14 cellular contexts compared by ENCODE assay signal in genomic region chr2:68388358-68388757, GRCh38. TPM values are rescaled to one million over a fixed set of nuclear protein-coding genes. Genes with fewer than 3 reads are reported as not detected.
DNase-seq lines count a peak whose midpoint lies in the region; ATAC-seq and TF ChIP-seq lines count a peak whose summit lies in the region.
"Had no signal": no experiment of that assay in that cellular context is flagged by ENCODE, and none has a peak within 500 bp of the region (broad histone marks: within the 10 kb centered on the region; RNA-seq: fewer than 3 reads in every experiment).

No MANE protein-coding gene starts in this region.

- DNase-seq in CD8-positive, alpha-beta T cell = no peak
- no peak for DNase-seq in activated naive CD8-positive, alpha-beta T cell treated with anti-CD3 and anti-CD28 coated beads, Interleukin-2, amount 10 ng/mL, durations not matched to agents 7 days and 5 days
- no peak for DNase-seq in occipital lobe (lab: John Stamatoyannopoulos, UW)
- DNase-seq in GM19238 (ENCODE audit: insufficient read length, low spot score) = no peak
- DNase-seq in NCI-H1092 (lab: John Stamatoyannopoulos, UW) = no peak
- no peak for DNase-seq in GOT3 (lab: John Stamatoyannopoulos, UW)
- DNase-seq: CD4-positive, alpha-beta T cell; MG63; SK-N-SH had no signal

- intact Hi-C loops in CD8-positive, alpha-beta T cell (cut with DNase I, micrococcal nuclease) = no loop called here

- H3K4me3 ChIP-seq in CD8-positive, alpha-beta T cell (ENCODE audit: low read depth, low read length) = no peak overlapping the region
- H3K4me3 ChIP-seq: MG63, thoracic aorta had no signal

- no peaks in the 10 kb centered on the region for H3K9me3 Mint-ChIP-seq in CD8-positive, alpha-beta T cell
- no peaks in the 10 kb centered on the region for H3K9me3 Mint-ChIP-seq in activated naive CD8-positive, alpha-beta T cell treated with anti-CD3 and anti-CD28 coated beads, Interleukin-2, amount 10 ng/mL, durations not matched to agents 7 days and 5 days
- H3K9me3 Mint-ChIP-seq: CD4-positive, alpha-beta T cell; neural crest cell had no signal

- no peaks in the 10 kb centered on the region for H3K9me3 ChIP-seq in CD8-positive, alpha-beta T cell (ENCODE audit: low read length)
- H3K9me3 ChIP-seq: MG63, SK-N-SH, thoracic aorta had no signal

- H3K27ac Mint-ChIP-seq in CD8-positive, alpha-beta T cell = peak overlapping the region; percentile 82
- peak overlapping the region; percentile 82 for H3K27ac Mint-ChIP-seq in activated naive CD8-positive, alpha-beta T cell treated with anti-CD3 and anti-CD28 coated beads, Interleukin-2, amount 10 ng/mL, durations not matched to agents 7 days and 5 days

- peaks cover 36% of the 10 kb centered on the region for H3K36me3 Mint-ChIP-seq in CD8-positive, alpha-beta T cell
- H3K36me3 Mint-ChIP-seq in activated naive CD8-positive, alpha-beta T cell treated with anti-CD3 and anti-CD28 coated beads, Interleukin-2, amount 10 ng/mL, durations not matched to agents 7 days and 5 days = peaks cover 3% of the 10 kb centered on the region

- no peaks in the 10 kb centered on the region for H3K27me3 Mint-ChIP-seq in CD8-positive, alpha-beta T cell (ENCODE audit: low read depth)
- peaks cover 2% of the 10 kb centered on the region for H3K27me3 Mint-ChIP-seq in activated naive CD8-positive, alpha-beta T cell treated with anti-CD3 and anti-CD28 coated beads, Interleukin-2, amount 10 ng/mL, durations not matched to agents 7 days and 5 days
- H3K27me3 Mint-ChIP-seq: CD4-positive, alpha-beta T cell had no signal

- CTCF ChIA-PET in CD8-positive, alpha-beta T cell (lab: Charles Lee) = interaction anchor here (0.8 to 1.6 kb wide), 3 partner anchors 9 to 53 kb away, joined by 3 to 5 read pairs (median 3); no protein-coding TSS in a partner anchor

- H3K4me1 Mint-ChIP-seq in CD8-positive, alpha-beta T cell (ENCODE audit: low read depth) = peaks cover 48% of the 10 kb centered on the region
- H3K4me1 Mint-ChIP-seq in activated naive CD8-positive, alpha-beta T cell treated with anti-CD3 and anti-CD28 coated beads, Interleukin-2, amount 10 ng/mL, durations not matched to agents 7 days and 5 days = peaks cover 26% of the 10 kb centered on the region
- H3K4me1 Mint-ChIP-seq: neural crest cell had no signal

- TF ChIP-seq CTCF in CD8-positive, alpha-beta T cell (IDR thresholded peaks at IDR 0.05) = no peak

- peak overlapping the region; percentile 48 for H3K4me3 Mint-ChIP-seq in CD8-positive, alpha-beta T cell
- peak overlapping the region; percentile 32 for H3K4me3 Mint-ChIP-seq in activated naive CD8-positive, alpha-beta T cell treated with anti-CD3 and anti-CD28 coated beads, Interleukin-2, amount 10 ng/mL, durations not matched to agents 7 days and 5 days
- H3K4me3 Mint-ChIP-seq: CD4-positive, alpha-beta T cell; neural crest cell had no signal

- no peaks in the 10 kb centered on the region for H3K36me3 ChIP-seq in CD8-positive, alpha-beta T cell (ENCODE audit: insufficient read depth, low read length)
- H3K36me3 ChIP-seq: MG63, thoracic aorta had no signal

- no peaks in the 10 kb centered on the region for H3K27me3 ChIP-seq in CD8-positive, alpha-beta T cell (ENCODE audit: insufficient read depth, low read length)

- no peak for ATAC-seq in CD8-positive, alpha-beta T cell
- peak; percentile 39 for ATAC-seq in GM19043 (IDR thresholded peaks at IDR 0.05; ENCODE audit: low read depth, unreplicated experiment)
- peak; percentile 40 for ATAC-seq in HG03196 (IDR thresholded peaks at IDR 0.05; ENCODE audit: unreplicated experiment)
- ATAC-seq in activated naive CD8-positive, alpha-beta T cell treated with anti-CD3 and anti-CD28 coated beads, Interleukin-2, amount 10 ng/mL, durations not matched to agents 7 days and 5 days (ENCODE audit: low read depth) = no peak

- no peak overlapping the region for H3K27ac ChIP-seq in CD8-positive, alpha-beta T cell (ENCODE audit: low read depth, low read length)
- H3K27ac ChIP-seq: thoracic aorta had no signal

- peaks cover 40% of the 10 kb centered on the region for H3K4me1 ChIP-seq in CD8-positive, alpha-beta T cell (ENCODE audit: insufficient read depth, low read length)

- POLR2A ChIA-PET in CD8-positive, alpha-beta T cell (lab: Charles Lee) = interaction anchor here (1.2 kb wide), 1 partner anchor 8 kb away, joined by 3 read pairs; no protein-coding TSS in a partner anchor
- POLR2A ChIA-PET in activated naive CD8-positive, alpha-beta T cell treated with anti-CD3 and anti-CD28 coated beads, Interleukin-2, amount 10 ng/mL, durations not matched to agents 7 days and 5 days (lab: Charles Lee) = no interaction called here

RNA-seq across cellular contexts. Expression of gene PLEK, which starts 23.3 kb away (rescaled TPM):
- total RNA-seq in CD8-positive, alpha-beta T cell = 10 to 100 TPM; 10.3 to 11.6 TPM
- 10 to 100 TPM; 23.4 to 28.8 TPM for total RNA-seq in activated naive CD8-positive, alpha-beta T cell treated with anti-CD3 and anti-CD28 coated beads, Interleukin-2, amount 10 ng/mL, durations not matched to agents 7 days and 5 days
- 3.0 TPM for total RNA-seq in occipital lobe
- total RNA-seq: bronchial epithelial cell, neural crest cell had no signal

Comparison
In these comparisons a context has a peak if more than half of its experiments do, and no peak if none do; other contexts are left out.
1. ATAC-seq: peak in GM19043 (single experiment) and HG03196 (single experiment); none in CD8-positive, alpha-beta T cell (single experiment) and activated naive CD8-positive, alpha-beta T cell treated with anti-CD3 and anti-CD28 coated beads, Interleukin-2, amount 10 ng/mL, durations not matched to agents 7 days and 5 days (single experiment).